In the genomic region with DNA sequence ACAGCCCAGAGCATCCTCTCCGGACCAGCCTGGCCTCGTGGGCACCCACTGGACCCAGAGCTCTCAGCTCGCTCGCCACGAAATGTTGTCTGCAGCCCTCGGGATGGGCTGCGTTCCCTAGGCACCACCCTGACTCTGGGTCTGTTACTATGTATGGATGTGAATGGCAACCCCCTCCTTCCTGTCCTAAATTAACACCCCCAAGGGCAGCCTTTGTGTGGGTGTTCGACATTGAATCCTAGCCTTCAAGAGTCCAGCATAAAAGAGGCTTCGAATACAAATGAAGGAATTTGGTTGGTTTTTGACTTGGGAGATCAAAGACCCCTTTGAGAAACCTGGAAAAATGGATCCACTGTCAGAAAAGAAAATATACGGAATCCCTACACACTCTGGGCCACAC, we compare ENCODE assay signal across 23 cellular contexts.
"Had no signal": no experiment of that assay in that cellular context is flagged by ENCODE, and none has a peak within 500 bp of the region (broad histone marks: within the 10 kb centered on the region; RNA-seq: fewer than 3 reads in every experiment).

No MANE protein-coding gene starts in this region.

- H3K36me3 ChIP-seq: lower lobe of right lung, sigmoid colon, stomach, upper lobe of left lung, uterus had no signal

- H3K9me3 Mint-ChIP-seq: immature natural killer cell had no signal

- H3K4me3 ChIP-seq: dorsolateral prefrontal cortex, lower lobe of right lung, psoas muscle, sigmoid colon, stomach, thyroid gland, upper lobe of left lung, uterus had no signal

- H3K36me3 Mint-ChIP-seq: immature natural killer cell; naive thymus-derived CD8-positive, alpha-beta T cell; stimulated activated effector memory CD8-positive, alpha-beta T cell treated with anti-CD3 and anti-CD28 coated beads, Interleukin-12 subunit alpha, Interleukin-12 subunit beta, amount 100 ng/mL, for 72 hours had no signal

- H3K27ac Mint-ChIP-seq: immature natural killer cell; naive thymus-derived CD8-positive, alpha-beta T cell; stimulated activated effector memory CD8-positive, alpha-beta T cell treated with anti-CD3 and anti-CD28 coated beads, Interleukin-12 subunit alpha, Interleukin-12 subunit beta, amount 100 ng/mL, for 72 hours had no signal

- H3K27ac ChIP-seq: dorsolateral prefrontal cortex, lower lobe of right lung, psoas muscle, sigmoid colon, stomach, thyroid gland, upper lobe of left lung, uterus had no signal

- H3K4me3 Mint-ChIP-seq: immature natural killer cell; stimulated activated effector memory CD8-positive, alpha-beta T cell treated with anti-CD3 and anti-CD28 coated beads, Interleukin-12 subunit alpha, Interleukin-12 subunit beta, amount 100 ng/mL, for 72 hours had no signal

- H3K27me3 ChIP-seq: sigmoid colon, thyroid gland, upper lobe of left lung, uterus had no signal

- FAIRE-seq: colon, frontal cortex had no signal

- H3K9me3 ChIP-seq: lower lobe of right lung, psoas muscle, sigmoid colon, stomach, thyroid gland, upper lobe of left lung, uterus had no signal

- DNase-seq: dorsolateral prefrontal cortex; effector CD4-positive, alpha-beta T cell; hypothalamus; immature natural killer cell; islet precursor cell; kidney glomerular epithelial cell; left colon; lower lobe of right lung; nucleus accumbens; right cardiac atrium; sigmoid colon; stimulated activated CD4-positive, alpha-beta T cell treated with anti-CD3 and anti-CD28 coated beads, Interleukin-2, amount 100 ng/mL, for 24 hours; stimulated activated CD4-positive, alpha-beta T cell treated with anti-CD3 and anti-CD28 coated beads, Interleukin-4, amount 100 ng/mL, for 24 hours; stimulated activated naive CD4-positive, alpha-beta T cell treated with Interleukin-2 at 50 U/mL for 16 hours; stomach; thyroid gland; upper lobe of left lung; uterus had no signal

- H3K4me1 ChIP-seq: lower lobe of right lung, psoas muscle, sigmoid colon, stomach, thyroid gland, upper lobe of left lung, uterus had no signal

- H3K4me1 Mint-ChIP-seq: immature natural killer cell had no signal
